29 cellular contexts compared by ENCODE assay signal in the genomic region with DNA sequence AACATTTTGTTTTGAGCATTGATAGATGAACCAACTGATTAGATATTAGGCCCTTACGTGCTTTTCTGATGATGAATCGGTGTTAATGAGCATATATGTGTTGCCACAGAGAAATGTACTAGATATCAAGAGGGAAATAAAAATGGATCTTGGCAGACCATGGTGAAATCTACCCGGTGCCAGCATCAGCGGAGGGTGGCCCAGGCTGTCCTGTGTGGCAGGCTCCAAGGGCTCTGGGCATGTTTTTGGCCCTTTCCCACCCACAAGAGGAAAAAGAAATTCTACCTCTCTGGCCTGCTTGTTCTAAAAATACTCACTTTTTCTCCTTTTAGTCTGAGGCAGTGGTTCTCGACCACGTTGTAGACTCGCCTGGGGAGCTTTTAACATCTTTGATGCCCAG.
"Had no signal": no experiment of that assay in that cellular context is flagged by ENCODE, and none has a peak within 500 bp of the region (broad histone marks: within the 10 kb centered on the region; RNA-seq: fewer than 3 reads in every experiment).

No MANE protein-coding gene starts in this region.

- H3K4me1 ChIP-seq: uterus had no signal

- ATAC-seq: activated CD4-positive, CD25-positive, alpha-beta regulatory T cell treated with anti-CD3 and anti-CD28 coated beads, Interleukin-2, amount 50 U/mL, for 24 hours; effector memory CD8-positive, alpha-beta T cell; natural killer cell treated with Interleukin-12 subunit alpha and Interleukin-12 subunit beta and Interleukin-15 and Interleukin-18, amount 100 ng/mL, for 72 hours; stimulated activated naive CD8-positive, alpha-beta T cell treated with anti-CD3 and anti-CD28 coated beads, Interleukin-15, Interleukin-2, amounts not matched to agents 100 U/mL and 50 U/mL, for 24 hours had no signal

- FAIRE-seq: bronchial epithelial cell, kidney, TTC549 had no signal

- H3K27me3 Mint-ChIP-seq: activated T-cell treated with anti-CD3 and anti-CD28 coated beads, Interleukin-2, amount 50 U/mL, for 24 hours; effector memory CD8-positive, alpha-beta T cell had no signal

- H3K27ac Mint-ChIP-seq: activated T-cell treated with anti-CD3 and anti-CD28 coated beads, Interleukin-2, amount 50 U/mL, for 24 hours; effector memory CD8-positive, alpha-beta T cell; natural killer cell treated with Interleukin-12 subunit alpha and Interleukin-12 subunit beta and Interleukin-15 and Interleukin-18, amount 100 ng/mL, for 72 hours; T-helper 1 cell treated with Interleukin-12 subunit alpha and Interleukin-12 subunit beta and Interleukin-4 antibody, amounts not matched to agents 30 μg/mL and 1 μg/mL, for 36 hours had no signal

- H3K27me3 ChIP-seq: heart left ventricle, testis, uterus had no signal

- DNase-seq: activated CD4-positive, alpha-beta T cell treated with anti-CD3 and anti-CD28 coated beads for 48 hours; activated CD4-positive, alpha-beta T cell treated with anti-CD3 and anti-CD28 coated beads, Interleukin-2, amount 50 U/mL, for 48 hours; activated CD8-positive, alpha-beta memory T cell treated with anti-CD3 and anti-CD28 coated beads for 24 hours; activated CD8-positive, alpha-beta memory T cell treated with anti-CD3 and anti-CD28 coated beads, Interleukin-2, amount 50 U/mL, for 4 hours; activated gamma-delta T cell treated with Interleukin-2 at 50 U/mL for 16 hours; activated naive CD4-positive, alpha-beta T cell treated with anti-CD3 and anti-CD28 coated beads, Interleukin-2, amount 50 U/mL, for 16 hours; activated T-cell treated with anti-CD3 and anti-CD28 coated beads, Interleukin-2, amount 50 U/mL, for 24 hours; amniotic stem cell; cerebellar nuclear complex; cortex of kidney; effector memory CD8-positive, alpha-beta T cell; heart left ventricle; hypothalamus; immature natural killer cell; mesendoderm; stimulated activated CD4-positive, alpha-beta T cell treated with anti-CD3 and anti-CD28 coated beads, Interleukin-4, amount 100 ng/mL, for 1 hour; stimulated activated naive CD8-positive, alpha-beta T cell treated with anti-CD3 and anti-CD28 coated beads, Interleukin-15, Interleukin-2, amounts not matched to agents 100 U/mL and 50 U/mL, for 24 hours; T-helper 9 cell; testis; trophoblast cell; uterus had no signal

- H3K27ac ChIP-seq: heart left ventricle, testis, uterus, VCaP had no signal

- H3K36me3 Mint-ChIP-seq: natural killer cell treated with Interleukin-12 subunit alpha and Interleukin-12 subunit beta and Interleukin-15 and Interleukin-18, amount 100 ng/mL, for 72 hours had no signal

- H3K4me3 Mint-ChIP-seq: activated T-cell treated with anti-CD3 and anti-CD28 coated beads, Interleukin-2, amount 50 U/mL, for 24 hours; effector memory CD8-positive, alpha-beta T cell; immature natural killer cell; natural killer cell treated with Interleukin-12 subunit alpha and Interleukin-12 subunit beta and Interleukin-15 and Interleukin-18, amount 100 ng/mL, for 72 hours; T-helper 1 cell treated with Interleukin-12 subunit alpha and Interleukin-12 subunit beta and Interleukin-4 antibody, amounts not matched to agents 30 μg/mL and 1 μg/mL, for 36 hours had no signal

- H3K9me3 Mint-ChIP-seq: activated T-cell treated with anti-CD3 and anti-CD28 coated beads, Interleukin-2, amount 50 U/mL, for 24 hours; effector memory CD8-positive, alpha-beta T cell; immature natural killer cell; natural killer cell treated with Interleukin-12 subunit alpha and Interleukin-12 subunit beta and Interleukin-15 and Interleukin-18, amount 100 ng/mL, for 72 hours; T-helper 1 cell treated with Interleukin-12 subunit alpha and Interleukin-12 subunit beta and Interleukin-4 antibody, amounts not matched to agents 30 μg/mL and 1 μg/mL, for 36 hours had no signal

- H3K36me3 ChIP-seq: uterus had no signal

- H3K9me3 ChIP-seq: heart left ventricle, testis, uterus had no signal

- H3K4me3 ChIP-seq: heart left ventricle, lung, testis, uterus had no signal
